1 cellular context compared by ENCODE assay signal in genomic region chr7:20328692-20329091, GRCh38.
TF ChIP-seq lines count a peak whose summit lies in the region.

No MANE protein-coding gene starts in this region.

TF ChIP-seq in GM12878, 131 proteins besides CTCF, POLR2A, EP300 and RAD21 (continued from another document):
- TF ChIP-seq IRF5 (IDR thresholded peaks at IDR 0.05; ENCODE audit: borderline replicate concordance) (no peak), ASH2L (IDR thresholded peaks at IDR 0.05; ENCODE audit: borderline replicate concordance, low read depth) (no peak), SMARCA5 (IDR thresholded peaks at IDR 0.05) (no peak), NR2F1 (conservative IDR thresholded peaks at IDR 0.05) (no peak), HCFC1 (IDR thresholded peaks at IDR 0.05; ENCODE audit: low read length) (no peak), TCF7 (IDR thresholded peaks at IDR 0.05; ENCODE audit: borderline replicate concordance) (no peak), IRF3 (IDR thresholded peaks at IDR 0.05) (no peak), MTA3 (IDR thresholded peaks at IDR 0.05; ENCODE audit: borderline replicate concordance, low read length) (no peak), ZNF274 (IDR thresholded peaks at IDR 0.05; ENCODE audit: insufficient read depth, insufficient read length) (no peak)
TF ChIP-seq in GM12878: peak in this region for 0.
